ENCODE assay signal across 23 cellular contexts in the genomic region with DNA sequence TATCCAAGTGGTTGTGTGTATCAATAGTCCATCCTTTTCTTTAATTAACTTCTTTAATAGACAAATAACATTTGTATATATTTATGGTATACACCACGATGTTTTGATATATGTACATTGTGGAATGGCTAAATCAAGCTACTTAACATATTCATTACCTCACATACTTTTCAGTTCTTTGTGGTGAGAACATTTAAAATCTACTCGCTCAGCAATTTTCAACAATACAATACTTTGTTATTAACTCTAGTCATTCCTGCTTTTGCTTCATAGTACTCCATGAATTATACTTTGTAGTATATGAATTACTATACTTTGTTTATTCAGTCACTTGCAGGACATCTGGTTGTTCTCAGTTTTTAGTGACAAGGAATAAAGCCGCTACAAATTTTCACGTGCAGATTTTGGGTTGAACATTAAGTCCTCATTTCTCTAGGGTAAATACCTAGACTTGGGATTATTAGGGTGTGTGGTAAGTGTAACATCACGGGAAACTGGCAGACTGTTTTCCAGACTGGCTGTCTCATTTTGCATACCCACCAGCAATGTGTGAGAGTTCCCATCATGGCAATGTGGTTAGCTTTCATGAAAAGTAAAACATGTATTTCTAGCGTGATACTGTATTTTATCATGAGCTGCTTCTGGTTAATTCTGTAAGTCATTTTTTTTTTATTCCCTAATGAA.
"Had no signal": no experiment of that assay in that cellular context is flagged by ENCODE, and none has a peak within 500 bp of the region (broad histone marks: within the 10 kb centered on the region; RNA-seq: fewer than 3 reads in every experiment).

No MANE protein-coding gene starts in this region.

- H3K27me3 ChIP-seq: left lung, tibial nerve had no signal

- H3K36me3 ChIP-seq: left lung, pancreas, tibial nerve had no signal

- H3K9me3 ChIP-seq: left lung, pancreas, tibial nerve had no signal

- H3K27me3 Mint-ChIP-seq: activated T-cell treated with anti-CD3 and anti-CD28 coated beads, Interleukin-2, amount 50 U/mL, for 24 hours; activated T-helper 17 cell treated with anti-CD3 and anti-CD28 coated beads, Interleukin-2, amount 50 U/mL, for 72 hours; stimulated activated naive CD8-positive, alpha-beta T cell treated with anti-CD3 and anti-CD28 coated beads, Interleukin-15, Interleukin-2, amounts not matched to agents 100 ng/mL and 50 ng/mL, for 24 hours had no signal

- H3K4me1 ChIP-seq: left lung, pancreas had no signal

- H3K9me3 Mint-ChIP-seq: natural killer cell treated with Interleukin-12 subunit alpha and Interleukin-12 subunit beta and Interleukin-15 and Interleukin-18, amount 100 ng/mL, for 72 hours had no signal

- DNase-seq: activated CD4-positive, alpha-beta T cell treated with anti-CD3 and anti-CD28 coated beads for 1 hour; activated CD8-positive, alpha-beta memory T cell treated with anti-CD3 and anti-CD28 coated beads for 24 hours; activated CD8-positive, alpha-beta memory T cell treated with anti-CD3 and anti-CD28 coated beads, Interleukin-2, amount 50 U/mL, for 4 hours; activated T-cell treated with anti-CD3 and anti-CD28 coated beads, Interleukin-2, amount 50 U/mL, for 24 hours; aorta; central memory CD4-positive, alpha-beta T cell; effector memory CD4-positive, alpha-beta T cell; foreskin melanocyte; hippocampal formation; kidney glomerular epithelial cell; left lung; mammary epithelial cell; midbrain; pancreas; stimulated activated CD4-positive, alpha-beta T cell treated with anti-CD3 and anti-CD28 coated beads, Interleukin-2, amount 100 ng/mL, for 48 hours; substantia nigra; T-helper 1 cell had no signal

- H3K4me1 Mint-ChIP-seq: activated T-helper 17 cell treated with anti-CD3 and anti-CD28 coated beads, Interleukin-2, amount 50 U/mL, for 72 hours had no signal

- H3K36me3 Mint-ChIP-seq: activated naive CD4-positive, alpha-beta T cell treated with anti-CD3 and anti-CD28 coated beads, Interleukin-2, amount 50 U/mL, for 72 hours; natural killer cell treated with Interleukin-12 subunit alpha and Interleukin-12 subunit beta and Interleukin-15 and Interleukin-18, amount 100 ng/mL, for 72 hours had no signal

- H3K4me3 Mint-ChIP-seq: activated T-cell treated with anti-CD3 and anti-CD28 coated beads, Interleukin-2, amount 50 U/mL, for 24 hours; activated T-helper 17 cell treated with anti-CD3 and anti-CD28 coated beads, Interleukin-2, amount 50 U/mL, for 72 hours; natural killer cell treated with Interleukin-12 subunit alpha and Interleukin-12 subunit beta and Interleukin-15 and Interleukin-18, amount 100 ng/mL, for 72 hours; stimulated activated naive CD8-positive, alpha-beta T cell treated with anti-CD3 and anti-CD28 coated beads, Interleukin-15, Interleukin-2, amounts not matched to agents 100 ng/mL and 50 ng/mL, for 24 hours had no signal

- H3K27ac Mint-ChIP-seq: activated naive CD4-positive, alpha-beta T cell treated with anti-CD3 and anti-CD28 coated beads, Interleukin-2, amount 50 U/mL, for 72 hours; activated T-cell treated with anti-CD3 and anti-CD28 coated beads, Interleukin-2, amount 50 U/mL, for 24 hours; activated T-helper 17 cell treated with anti-CD3 and anti-CD28 coated beads, Interleukin-2, amount 50 U/mL, for 72 hours; natural killer cell treated with Interleukin-12 subunit alpha and Interleukin-12 subunit beta and Interleukin-15 and Interleukin-18, amount 100 ng/mL, for 72 hours; stimulated activated naive CD8-positive, alpha-beta T cell treated with anti-CD3 and anti-CD28 coated beads, Interleukin-15, Interleukin-2, amounts not matched to agents 100 ng/mL and 50 ng/mL, for 24 hours had no signal

- ATAC-seq: activated naive CD4-positive, alpha-beta T cell treated with anti-CD3 and anti-CD28 coated beads, Interleukin-2, amount 50 U/mL, for 72 hours; activated T-helper 17 cell treated with anti-CD3 and anti-CD28 coated beads, Interleukin-2, amount 50 U/mL, for 72 hours; left lung; natural killer cell treated with Interleukin-12 subunit alpha and Interleukin-12 subunit beta and Interleukin-15 and Interleukin-18, amount 100 ng/mL, for 72 hours; pancreas; sciatic nerve had no signal

- H3K27ac ChIP-seq: left lung, pancreas had no signal

- H3K4me3 ChIP-seq: left lung, pancreas, tibial nerve had no signal
